In the genomic region with DNA sequence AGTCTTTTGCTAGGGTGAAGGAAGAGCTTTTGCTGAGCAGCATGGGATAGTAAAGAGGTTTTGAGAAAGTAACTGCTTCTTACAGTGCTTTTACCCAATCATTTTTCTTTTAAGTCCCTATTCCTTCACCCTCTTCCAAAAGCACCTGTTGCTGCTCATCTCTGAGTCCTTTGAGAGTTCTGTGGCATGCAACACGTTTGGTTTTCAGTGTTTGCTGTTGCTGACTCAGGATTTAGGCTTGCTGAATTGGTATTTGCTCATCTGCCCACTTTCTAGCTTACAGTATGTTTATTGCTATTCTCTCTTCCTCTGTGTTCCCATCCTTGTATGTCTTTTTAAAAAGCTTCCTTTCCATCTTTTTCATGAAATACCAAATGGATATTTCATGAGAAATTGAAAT, we compare ENCODE assay signal across 26 cellular contexts. TPM values are rescaled to one million over a fixed set of nuclear protein-coding genes. Genes with fewer than 3 reads are reported as not detected.
DNase-seq lines count a peak whose midpoint lies in the region; FAIRE-seq and TF ChIP-seq lines count a peak whose summit lies in the region.
"Had no signal": no experiment of that assay in that cellular context is flagged by ENCODE, and none has a peak within 500 bp of the region (broad histone marks: within the 10 kb centered on the region; RNA-seq: fewer than 3 reads in every experiment).

No MANE protein-coding gene starts in this region.

- intact Hi-C loops in vagina (cut with DNase I) = no loop called here

- no peak overlapping the region for H3K4me2 ChIP-seq in GM23248 (ENCODE audit: unreplicated experiment)

- H2AFZ ChIP-seq in GM23248 = no peak overlapping the region

- H3K4me1 ChIP-seq in GM23248 (ENCODE audit: insufficient read depth) (peaks cover 19% of the 10 kb centered on the region), SJCRH30 (peaks cover 14% of the 10 kb centered on the region), vagina (no peaks in the 10 kb centered on the region)

- H4K20me1 ChIP-seq in GM23248 (ENCODE audit: insufficient read depth) = no peaks in the 10 kb centered on the region

- no peak for TF ChIP-seq POLR2A in vagina (IDR thresholded peaks at IDR 0.05)

- no peaks in the 10 kb centered on the region for H3K79me2 ChIP-seq in GM23248 (ENCODE audit: insufficient read depth)

- in situ Hi-C loops in GM23248 (cut with MboI) = no loop called here

- no peak for FAIRE-seq in urothelium cell line (lab: Jason Lieb, UNC)
- FAIRE-seq: H54, keratinocyte, pancreas had no signal

- no peaks in the 10 kb centered on the region for H3K9me2 ChIP-seq in GM23248 (ENCODE audit: insufficient read depth)

- no peaks in the 10 kb centered on the region for H3K9me3 ChIP-seq in GM23248 (ENCODE audit: low read depth)
- no peaks in the 10 kb centered on the region for H3K9me3 ChIP-seq in SJCRH30 (replicated peaks)
- H3K9me3 ChIP-seq in vagina = no peaks in the 10 kb centered on the region
- H3K9me3 ChIP-seq: ascending aorta, lower lobe of right lung, pancreas, right atrium auricular region had no signal

- TF ChIP-seq CTCF in vagina (IDR thresholded peaks at IDR 0.05) = no peak

- H3K4me3 ChIP-seq in GM23248 (no peak overlapping the region), SJCRH30 (no peak overlapping the region), vagina (no peak overlapping the region)
- H3K4me3 ChIP-seq: ascending aorta, lower lobe of right lung, pancreas, right atrium auricular region had no signal

- H3K36me3 ChIP-seq in GM23248 (ENCODE audit: low read depth) (no peaks in the 10 kb centered on the region), SJCRH30 (no peaks in the 10 kb centered on the region), vagina (no peaks in the 10 kb centered on the region)
- H3K36me3 ChIP-seq: ascending aorta, lower lobe of right lung, pancreas, right atrium auricular region had no signal

- peaks cover 12% of the 10 kb centered on the region; the same call in 1 of the 2 replicates for H3F3A ChIP-seq in GM23248 (ENCODE audit: insufficient read depth)

- no peaks in the 10 kb centered on the region for H3K27me3 ChIP-seq in GM23248 (replicated peaks; ENCODE audit: insufficient read depth)
- H3K27me3 ChIP-seq in SJCRH30 = no peaks in the 10 kb centered on the region
- no peaks in the 10 kb centered on the region for H3K27me3 ChIP-seq in vagina
- H3K27me3 ChIP-seq: ascending aorta, pancreas, right atrium auricular region had no signal

- 0% methylated on average over 1 of the region's 1 CpG for WGBS in GM23248 (ENCODE audit: low coverage in 1 of 2, low lambda C conversion rate in 2 of 2, missing lambda C conversion rate in 2 of 2), 2 experiments

- DNase-seq in GM23248 (peak; percentile 57), SJCRH30 (peak; percentile 75 to 86), kidney tubule cell (ENCODE audit: low spot score) (peak; percentile 52), urothelium cell line (ENCODE audit: low spot score) (peak; percentile 20), H4 (ENCODE audit: low spot score) (no peak), NCI-H1105 treated with DMSO at 0.1 percent for 48 hours (lab: John Stamatoyannopoulos, UW) (no peak), vagina (ENCODE audit: extremely low spot score in 2 of 2) (no peak)
- DNase-seq: activated CD8-positive, alpha-beta T cell treated with anti-CD3 and anti-CD28 coated beads, Interleukin-2, amount 10 ng/mL, durations not matched to agents 7 days and 5 days; activated naive CD8-positive, alpha-beta T cell treated with anti-CD3 and anti-CD28 coated beads, Interleukin-2, amount 10 ng/mL, durations not matched to agents 7 days and 5 days; caudate nucleus; CD4-positive, alpha-beta memory T cell; DMS 273 treated with DMSO at 0.1 percent for 48 hours; KBM-7; lower lobe of right lung; NCI-H1417 treated with DMSO at 0.1 percent for 48 hours; NCI-H2081; NCI-H2227 treated with DMSO at 0.1 percent for 48 hours; NCI-H526 treated with DMSO at 0.1 percent for 48 hours; pancreas; stimulated activated CD4-positive, alpha-beta T cell treated with anti-CD3 and anti-CD28 coated beads, Interleukin-12 subunit alpha, Interleukin-12 subunit beta, amount 100 ng/mL, for 4 hours; stimulated activated CD4-positive, alpha-beta T cell treated with anti-CD3 and anti-CD28 coated beads, Interleukin-4, amount 100 ng/mL, for 24 hours; substantia nigra had no signal

- no peak overlapping the region for H3K27ac ChIP-seq in GM23248
- H3K27ac ChIP-seq in SJCRH30 = peak overlapping the region; percentile 46
- H3K27ac ChIP-seq in vagina = no peak overlapping the region
- H3K27ac ChIP-seq: ascending aorta, lower lobe of right lung, pancreas, right atrium auricular region had no signal

- H3K9ac ChIP-seq in GM23248 = no peak overlapping the region

RNA-seq across cellular contexts. Expression of a gene that starts 55.9 kb away (rescaled TPM):
- total RNA-seq in GM23248 (2014; rRNA removed; shearing (Covaris generic)) = 2.9 and 5.1 TPM in 2 replicates
- polyA plus RNA-seq in GM23248 (2016; fragmentation: Nextera tagmentation; extraction: Ambion mirVana) = 3.3 and 3.9 TPM in 2 replicates
- not detected in 2 replicates for total RNA-seq in SJCRH30 (2014; rRNA removed; shearing (Covaris generic))
- total RNA-seq in H4 (2014; rRNA removed; shearing (Covaris generic)) = 1.2 and 4.2 TPM in 2 replicates
- 22.8 TPM for total RNA-seq in vagina
- total RNA-seq: activated CD8-positive, alpha-beta T cell treated with anti-CD3 and anti-CD28 coated beads, Interleukin-2, amount 10 ng/mL, durations not matched to agents 7 days and 5 days; activated naive CD8-positive, alpha-beta T cell treated with anti-CD3 and anti-CD28 coated beads, Interleukin-2, amount 10 ng/mL, durations not matched to agents 7 days and 5 days; CD4-positive, alpha-beta memory T cell had no signal

Comparison
In these comparisons a context has a peak if more than half of its experiments do, and no peak if none do; other contexts are left out.
1. DNase-seq: peak in GM23248 (single experiment), SJCRH30 (2 of 2), kidney tubule cell (single experiment) and urothelium cell line (single experiment); none in H4 (single experiment), NCI-H1105 treated with DMSO at 0.1 percent for 48 hours (single experiment) and vagina (0 of 2).